ENCODE assay signal across 30 cellular contexts in the genomic region with DNA sequence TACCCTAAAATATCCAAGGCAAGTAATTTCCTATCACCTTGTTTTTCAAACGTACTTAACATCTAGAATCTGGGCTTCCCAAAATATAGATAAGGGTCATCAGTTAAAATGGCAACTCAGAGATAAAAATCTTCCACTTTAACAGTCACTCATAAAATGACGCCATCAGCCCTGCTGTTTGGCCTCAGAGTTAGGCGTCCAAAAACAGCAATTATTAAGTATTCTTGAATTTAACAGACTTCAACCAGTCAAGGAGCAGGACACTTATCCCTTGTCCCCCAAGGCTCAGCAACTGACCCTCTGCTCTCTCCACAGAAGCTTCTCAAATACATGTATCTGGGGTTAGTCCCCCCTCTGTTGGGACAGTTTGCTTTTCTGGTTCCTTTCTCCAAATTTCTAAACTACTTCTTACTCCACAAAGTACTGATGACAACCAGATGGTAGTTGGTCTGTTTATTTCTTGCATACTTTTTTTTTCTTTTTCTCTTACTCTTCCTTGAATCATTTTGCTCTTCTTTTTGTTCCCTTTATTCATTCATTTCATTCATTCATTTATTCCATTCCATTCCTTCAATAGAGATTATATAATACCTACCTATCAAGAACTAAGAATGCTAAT. TPM values are rescaled to one million over a fixed set of nuclear protein-coding genes. Genes with fewer than 3 reads are reported as not detected.
DNase-seq lines count a peak whose midpoint lies in the region; ATAC-seq and TF ChIP-seq lines count a peak whose summit lies in the region.
"Had no signal": no experiment of that assay in that cellular context is flagged by ENCODE, and none has a peak within 500 bp of the region (broad histone marks: within the 10 kb centered on the region; RNA-seq: fewer than 3 reads in every experiment).

No MANE protein-coding gene starts in this region.

- H3K9ac ChIP-seq in Karpas-422 (ENCODE audit: low read length): no peak overlapping the region
- H3K9ac ChIP-seq: parathyroid adenoma had no signal

- H3K4me1 ChIP-seq in Karpas-422 (ENCODE audit: low read length) (peaks cover 40% of the 10 kb centered on the region), sigmoid colon (peaks cover 0 to 41% (median 25%) of the 10 kb centered on the region in 4 donors), aorta (ENCODE audit: control insufficient read depth in 1 of 2, insufficient read depth in 2 of 2, low read length in 2 of 2) (peaks cover 6 to 21% of the 10 kb centered on the region in 2 donors)
- H3K4me1 ChIP-seq: Caco-2, lower lobe of right lung, parathyroid adenoma had no signal

- DNase-seq in Karpas-422: no peak
- DNase-seq in fibroblast of the aortic adventitia (ENCODE audit: low read depth): peak; percentile 27
- DNase-seq in sigmoid colon: no peak
- DNase-seq in aorta: no peak
- no peak for DNase-seq in Right ventricle myocardium superior
- no peak for DNase-seq in HuH-7.5 (ENCODE audit: low spot score)
- DNase-seq: activated CD8-positive, alpha-beta memory T cell treated with anti-CD3 and anti-CD28 coated beads for 24 hours; activated effector memory CD4-positive, alpha-beta T cell treated with Interleukin-2 at 50 U/mL for 16 hours; activated naive CD8-positive, alpha-beta T cell treated with anti-CD3 and anti-CD28 coated beads for 36 hours; Caco-2; DMS79; Kasumi-1; kidney; lower lobe of right lung; mucosa of descending colon; NCI-H187; NCI-H2171 treated with DMSO at 0.1 percent for 48 hours; NCI-H524; NK-92 treated with Interleukin-12 subunit alpha and Interleukin-12 subunit beta, amount 100 ng/mL, for 24 hours; right cardiac atrium; SHP77 treated with DMSO at 0.1 percent for 48 hours; stimulated activated CD4-positive, alpha-beta T cell treated with anti-CD3 and anti-CD28 coated beads, Interleukin-4, amount 100 ng/mL, for 4 hours; SW 1271; T-helper 9 cell; WERI-Rb-1 had no signal

- no peak overlapping the region for H2AFZ ChIP-seq in Karpas-422 (ENCODE audit: low read length)
- H2AFZ ChIP-seq: parathyroid adenoma had no signal

- H3K27ac ChIP-seq in Karpas-422 (ENCODE audit: low read length) (no peak overlapping the region), sigmoid colon (peak overlapping the region; percentile 37 to 78 (median 58)), aorta (ENCODE audit: low read depth in 1 of 2, low read length in 2 of 2) (peak overlapping the region; percentile 33 to 89)
- H3K27ac ChIP-seq: C4-2B, lower lobe of right lung, parathyroid adenoma, WERI-Rb-1 had no signal

- ATAC-seq in aorta (ENCODE audit: low FRiP score) (peak; percentile 39), Right ventricle myocardium superior (ENCODE audit: poor library complexity) (no peak), HG03439 (IDR thresholded peaks at IDR 0.05; ENCODE audit: unreplicated experiment) (no peak)
- ATAC-seq: esophagus mucosa; lower lobe of right lung; mucosa of descending colon; right cardiac atrium; stimulated activated memory B cell treated with anti-CD40 and anti-IgM and Interleukin-4, amounts not matched to agents 10 μg/mL and 1 μg/mL and 100 μg/mL, for 72 hours had no signal

- peak overlapping the region; percentile 53 for H3K4me2 ChIP-seq in Karpas-422 (ENCODE audit: low read depth, low read length, poor library complexity, severe bottlenecking)

- no peaks in the 10 kb centered on the region for H4K20me1 ChIP-seq in Karpas-422 (ENCODE audit: insufficient read depth, low read depth, low read length)

- WGBS in sigmoid colon, 2 donors: 72 to 84% methylated on average over 3 of the region's 3 CpGs
- WGBS in aorta, 2 donors: 7 to 10% methylated on average over 3 of the region's 3 CpGs

- H3K9me2 ChIP-seq in Karpas-422 (replicated peaks; ENCODE audit: insufficient read depth, low read length): no peaks in the 10 kb centered on the region

- TF ChIP-seq EP300 in sigmoid colon (IDR thresholded peaks at IDR 0.05): no peak

- H3K36me3 ChIP-seq in Karpas-422 (ENCODE audit: insufficient read depth, low read length): no peaks in the 10 kb centered on the region
- no peaks in the 10 kb centered on the region for H3K36me3 ChIP-seq in sigmoid colon
- H3K36me3 ChIP-seq in aorta (ENCODE audit: control insufficient read depth in 1 of 2, insufficient read depth in 2 of 2, low read length in 1 of 2): no peaks in the 10 kb centered on the region
- H3K36me3 ChIP-seq: WERI-Rb-1 had no signal

- no peak for TF ChIP-seq POLR2A in sigmoid colon (IDR thresholded peaks at IDR 0.05)

- H3K79me2 ChIP-seq in Karpas-422 (ENCODE audit: low read length): no peaks in the 10 kb centered on the region
- H3K79me2 ChIP-seq: parathyroid adenoma had no signal

- H3K9me3 ChIP-seq in Karpas-422 (ENCODE audit: low read length): no peaks in the 10 kb centered on the region
- no peaks in the 10 kb centered on the region for H3K9me3 ChIP-seq in sigmoid colon
- H3K9me3 ChIP-seq in aorta (ENCODE audit: control insufficient read depth, low read length): no peaks in the 10 kb centered on the region
- H3K9me3 ChIP-seq: Caco-2, lower lobe of right lung, mucosa of descending colon had no signal

- no peak overlapping the region for H3K4me3 ChIP-seq in Karpas-422 (ENCODE audit: low read length)
- H3K4me3 ChIP-seq in fibroblast of the aortic adventitia (ENCODE audit: low read depth, low read length): no peak overlapping the region
- no peak overlapping the region for H3K4me3 ChIP-seq in sigmoid colon
- H3K4me3 ChIP-seq in aorta (ENCODE audit: low read length in 2 of 2): no peak overlapping the region
- H3K4me3 ChIP-seq: lower lobe of right lung, mucosa of descending colon had no signal

- intact Hi-C loops in sigmoid colon (cut with DNase I) (no loop called here), aorta (cut with DNase I) (loop anchor here (5.0 to 10.0 kb wide), 2 partner anchors 52 to 965 kb away; partner anchors contain the start of gene SOD3 (in 1 of the 2)), Right ventricle myocardium superior (cut with DNase I) (no loop called here)

- no peak for TF ChIP-seq CTCF in fibroblast of the aortic adventitia (IDR thresholded peaks at IDR 0.05; ENCODE audit: insufficient read depth, low read length)
- TF ChIP-seq CTCF in sigmoid colon (IDR thresholded peaks at IDR 0.05): no peak

- H3K27me3 ChIP-seq in Karpas-422 (ENCODE audit: low read length): no peaks in the 10 kb centered on the region
- H3K27me3 ChIP-seq in sigmoid colon: no peaks in the 10 kb centered on the region
- no peaks in the 10 kb centered on the region for H3K27me3 ChIP-seq in aorta (ENCODE audit: control insufficient read depth in 1 of 2, insufficient read depth in 2 of 2, low read length in 1 of 2)

RNA-seq across cellular contexts. Expression of gene SOD3, which starts 54.4 kb away (rescaled TPM):
- total RNA-seq in Karpas-422 (2014; rRNA removed; shearing (Covaris generic); ENCODE audit: low replicate concordance): not detected in 2 replicates
- 65.3 and 75.2 TPM in 2 replicates for total RNA-seq in fibroblast of the aortic adventitia (ENCODE audit: low replicate concordance)
- 100 to 1,000 TPM in 2 of 4 donors, 10 to 100 TPM in 2; 45.3 to 164 (median 95.4) TPM for total RNA-seq in sigmoid colon
- polyA plus RNA-seq in sigmoid colon: 10 to 100 TPM in 1 of 3 donors, 1 to 10 TPM in 2; 3.2 to 28.9 (median 9.6) TPM
- total RNA-seq in aorta: 100 to 1,000 TPM; 356 to 380 TPM
- 100 to 1,000 TPM; 108 to 315 TPM for polyA plus RNA-seq in aorta
- 62.4 TPM for total RNA-seq in Right ventricle myocardium superior
- total RNA-seq: activated naive CD8-positive, alpha-beta T cell treated with anti-CD3 and anti-CD28 coated beads for 36 hours had no signal

Comparison
In these comparisons a context has a peak if more than half of its experiments do, and no peak if none do; other contexts are left out.
1. RNA of gene SOD3, which starts 54.4 kb away (total RNA-seq): 356 to 380 TPM in aorta, 45.3 to 164 TPM in sigmoid colon, 65.3 to 75.2 TPM in fibroblast of the aortic adventitia and 62.4 TPM in Right ventricle myocardium superior (single experiment); not detected in Karpas-422; every median in the first group is over 10 times any median in the second.
2. intact Hi-C loops: an anchor here in aorta (5.0 to 10.0 kb wide); none called in sigmoid colon and Right ventricle myocardium superior.